In the genomic region with DNA sequence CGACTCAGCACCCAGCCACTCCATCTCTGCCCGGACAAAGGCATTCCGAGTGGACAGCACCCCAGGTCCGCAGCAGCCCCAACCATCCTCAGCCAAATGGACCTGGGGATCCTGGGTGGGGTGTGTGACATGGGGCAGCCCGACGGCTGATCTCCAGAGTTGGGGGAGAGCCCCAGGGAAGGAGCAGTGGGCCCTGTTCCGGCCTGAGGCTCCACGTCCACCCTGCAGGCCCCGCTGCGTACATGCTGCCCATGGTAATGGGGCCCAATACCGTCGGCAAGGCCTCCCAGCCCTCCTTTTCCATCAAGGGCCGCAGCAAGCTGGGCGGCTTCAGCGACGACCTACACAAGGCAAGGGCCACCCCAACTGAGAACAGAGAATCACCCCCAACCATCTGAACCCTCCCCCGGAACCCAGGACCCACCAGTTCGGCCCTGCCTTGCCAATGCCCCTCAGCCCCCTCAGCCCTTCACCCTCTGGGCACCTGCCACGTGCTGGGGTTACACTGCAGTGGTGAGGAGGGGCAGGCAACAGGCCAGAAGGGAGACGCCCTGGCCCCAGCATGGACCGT, we compare ENCODE assay signal across 1 cellular context.
TF ChIP-seq lines count a peak whose summit lies in the region.

No MANE protein-coding gene starts in this region.

TF ChIP-seq in HepG2, 621 proteins besides CTCF, POLR2A, EP300 and RAD21:
- TF ChIP-seq PCBP1 (IDR thresholded peaks at IDR 0.05; ENCODE audit: borderline replicate concordance, low read depth, low read length) (no peak), KLF15 (CRISPR knock-in tag; IDR thresholded peaks at IDR 0.05; ENCODE audit: borderline replicate concordance) (no peak), ERF (CRISPR knock-in tag; IDR thresholded peaks at IDR 0.05) (no peak), ZNF562 (CRISPR knock-in tag; IDR thresholded peaks at IDR 0.05; ENCODE audit: borderline replicate concordance) (no peak), AGO1 (IDR thresholded peaks at IDR 0.05; ENCODE audit: low read depth, low read length, poor library complexity, severe bottlenecking) (peak; percentile 22), ZNF17 (CRISPR knock-in tag; IDR thresholded peaks at IDR 0.05) (no peak), FOXC1 (CRISPR knock-in tag; IDR thresholded peaks at IDR 0.05; ENCODE audit: borderline replicate concordance) (no peak)
- TF ChIP-seq, protein P1, sequence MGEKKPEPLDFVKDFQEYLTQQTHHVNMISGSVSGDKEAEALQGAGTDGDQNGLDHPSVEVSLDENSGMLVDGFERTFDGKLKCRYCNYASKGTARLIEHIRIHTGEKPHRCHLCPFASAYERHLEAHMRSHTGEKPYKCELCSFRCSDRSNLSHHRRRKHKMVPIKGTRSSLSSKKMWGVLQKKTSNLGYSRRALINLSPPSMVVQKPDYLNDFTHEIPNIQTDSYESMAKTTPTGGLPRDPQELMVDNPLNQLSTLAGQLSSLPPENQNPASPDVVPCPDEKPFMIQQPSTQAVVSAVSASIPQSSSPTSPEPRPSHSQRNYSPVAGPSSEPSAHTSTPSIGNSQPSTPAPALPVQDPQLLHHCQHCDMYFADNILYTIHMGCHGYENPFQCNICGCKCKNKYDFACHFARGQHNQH (CRISPR knock-in tag; IDR thresholded peaks at IDR 0.05), result no peak
